Comparison of ENCODE assay signal across 1 cellular context in the genomic region with DNA sequence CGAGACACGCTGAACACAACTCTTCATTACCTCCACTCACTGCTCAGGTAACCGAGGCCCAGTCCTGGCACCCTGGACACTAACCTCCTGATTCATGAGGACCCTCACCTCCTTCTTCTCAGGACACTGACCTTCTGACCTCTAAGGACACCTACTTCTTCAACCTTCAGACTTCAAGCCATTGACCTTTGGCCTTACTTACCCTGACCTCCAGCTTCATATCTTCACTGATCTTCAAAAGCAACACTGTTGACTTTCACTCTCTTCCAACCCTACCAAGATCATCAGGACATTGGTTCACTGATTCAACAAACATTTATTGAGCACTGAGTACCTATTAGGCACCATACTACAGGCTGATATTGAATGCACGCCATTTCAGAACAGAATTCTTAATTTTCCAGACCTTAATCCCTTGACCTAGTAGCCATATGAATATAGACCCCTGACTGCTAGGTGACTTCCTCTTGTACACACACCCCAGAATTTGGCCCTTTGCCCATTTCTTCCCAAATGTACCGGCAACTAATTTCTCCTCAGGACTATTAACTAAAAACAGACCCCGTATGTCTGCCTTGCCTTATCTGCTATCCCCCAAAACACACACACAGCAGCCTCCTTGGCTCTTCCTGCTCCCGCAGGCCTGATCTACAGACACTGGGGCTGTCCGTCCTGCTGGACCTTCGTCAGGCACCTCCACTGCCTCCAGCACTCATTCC.
TF ChIP-seq lines count a peak whose summit lies in the region.

No MANE protein-coding gene starts in this region.

TF ChIP-seq in HepG2, 621 proteins besides CTCF, POLR2A, EP300 and RAD21:
- TF ChIP-seq ZNF224 (CRISPR knock-in tag; IDR thresholded peaks at IDR 0.05) = no peak
- TF ChIP-seq ZSCAN22 (CRISPR knock-in tag; IDR thresholded peaks at IDR 0.05) = no peak
- 0 out of 2 replicates have a peak, but pooled peaks have one; percentile 42 for TF ChIP-seq NR2F6 (IDR thresholded peaks at IDR 0.05)
- TF ChIP-seq NR2F6 (CRISPR knock-in tag; IDR thresholded peaks at IDR 0.05) = no peak
- TF ChIP-seq HNF4A (CRISPR knock-in tag; IDR thresholded peaks at IDR 0.05) = peak; percentile 28; the same call in 1 of the 2 replicates
- TF ChIP-seq ZC3H4 (CRISPR knock-in tag; IDR thresholded peaks at IDR 0.05; ENCODE audit: borderline replicate concordance) = no peak
- TF ChIP-seq ZNF207 (IDR thresholded peaks at IDR 0.05; ENCODE audit: borderline replicate concordance) = no peak
- TF ChIP-seq RBM22 (optimal IDR thresholded peaks at IDR 0.05; ENCODE audit: low read length) = no peak
- TF ChIP-seq ZNF557 (CRISPR knock-in tag; IDR thresholded peaks at IDR 0.05) = 0 out of 2 replicates have a peak, but pooled peaks have one; percentile 29
- TF ChIP-seq ZNF205 (CRISPR knock-in tag; IDR thresholded peaks at IDR 0.05) = 0 out of 2 replicates have a peak, but pooled peaks have one; percentile 40
- no peak for TF ChIP-seq HNRNPLL (IDR thresholded peaks at IDR 0.05; ENCODE audit: low read depth, low read length, poor library complexity, severe bottlenecking)
- TF ChIP-seq ZGPAT (CRISPR knock-in tag; IDR thresholded peaks at IDR 0.05) = no peak
- TF ChIP-seq ZNF562 (CRISPR knock-in tag; IDR thresholded peaks at IDR 0.05; ENCODE audit: borderline replicate concordance) = no peak
TF ChIP-seq in HepG2: peak in this region for 4.
